In genomic region chr5:137507150-137507549, GRCh38 we compare ENCODE assay signal across 24 cellular contexts. TPM values are rescaled to one million over a fixed set of nuclear protein-coding genes. Genes with fewer than 3 reads are reported as not detected.
"Had no signal": no experiment of that assay in that cellular context is flagged by ENCODE, and none has a peak within 500 bp of the region (broad histone marks: within the 10 kb centered on the region; RNA-seq: fewer than 3 reads in every experiment).

No MANE protein-coding gene starts in this region.

- H3K79me2 ChIP-seq: hepatocyte, parathyroid adenoma had no signal

- H3K4me2 ChIP-seq: hepatocyte had no signal

- H2AFZ ChIP-seq: hepatocyte, parathyroid adenoma had no signal

- H3K4me1 ChIP-seq: colonic mucosa, foreskin keratinocyte, gastroesophageal sphincter, heart left ventricle, parathyroid adenoma, right atrium auricular region, sigmoid colon, stomach, thyroid gland had no signal

- H3K36me3 ChIP-seq: colonic mucosa, gastroesophageal sphincter, heart left ventricle, neutrophil, right atrium auricular region, sigmoid colon, stomach, thyroid gland had no signal

- H3K27me3 ChIP-seq: colonic mucosa, right atrium auricular region, thyroid gland had no signal

- H3K27ac ChIP-seq: colonic mucosa, epithelial cell of prostate, foreskin keratinocyte, gastroesophageal sphincter, heart left ventricle, hepatocyte, neutrophil, parathyroid adenoma, right atrium auricular region, sigmoid colon, stomach, thyroid gland had no signal

- H3K4me3 ChIP-seq: colonic mucosa, gastroesophageal sphincter, heart left ventricle, hepatocyte, lung, right atrium auricular region, sigmoid colon, stomach, thyroid gland had no signal

- ATAC-seq: esophagus mucosa; foreskin keratinocyte; gastroesophageal sphincter; heart left ventricle; left lobe of liver; natural killer cell treated with Interleukin-12 subunit alpha and Interleukin-12 subunit beta and Interleukin-15 and Interleukin-18, amount 100 ng/mL, for 72 hours; stimulated activated effector memory CD8-positive, alpha-beta T cell treated with anti-CD3 and anti-CD28 coated beads, Interleukin-12 subunit alpha, Interleukin-12 subunit beta, amount 100 ng/mL, for 72 hours had no signal

- H3K9me3 ChIP-seq: colonic mucosa, heart left ventricle, neutrophil, sigmoid colon, thyroid gland had no signal

- H3K9ac ChIP-seq: parathyroid adenoma had no signal

- FAIRE-seq: kidney, urothelium cell line had no signal

- DNase-seq: colonic mucosa; effector CD8-positive, alpha-beta T cell; endodermal cell; foreskin keratinocyte; heart left ventricle; kidney; sigmoid colon; stimulated activated CD4-positive, alpha-beta T cell treated with anti-CD3 and anti-CD28 coated beads, Interleukin-2, amount 100 ng/mL, for 24 hours; stimulated activated CD4-positive, alpha-beta T cell treated with anti-CD3 and anti-CD28 coated beads, Interleukin-4, amount 100 ng/mL, for 24 hours; stimulated activated naive CD4-positive, alpha-beta T cell treated with Interleukin-2 at 50 U/mL for 16 hours; stomach; thyroid gland had no signal

RNA-seq across cellular contexts. Expression of gene SPOCK1, which starts 8.0 kb away (rescaled TPM):
- total RNA-seq: natural killer cell treated with Interleukin-12 subunit alpha and Interleukin-12 subunit beta and Interleukin-15 and Interleukin-18, amount 100 ng/mL, for 72 hours had no signal
